ENCODE assay signal across 7 cellular contexts in genomic region chr17:7260601-7261376, GRCh38. TPM values are rescaled to one million over a fixed set of nuclear protein-coding genes. Genes with fewer than 3 reads are reported as not detected.
DNase-seq lines count a peak whose midpoint lies in the region; ATAC-seq, FAIRE-seq and TF ChIP-seq lines count a peak whose summit lies in the region.

No MANE protein-coding gene starts in this region.

- H3K4me2 ChIP-seq in mesendoderm (ENCODE audit: low read length): peak overlapping the region; percentile 33

- H3K23ac ChIP-seq in mesendoderm (ENCODE audit: low read length): peak overlapping the region; percentile 68

- H2AK5ac ChIP-seq in mesendoderm (ENCODE audit: low read length): no peak overlapping the region

- peaks cover 34% of the 10 kb centered on the region for H3K27me3 ChIP-seq in NT2/D1 (ENCODE audit: insufficient read depth, insufficient read length)
- peaks cover 0 to 12% of the 10 kb centered on the region in 2 donors for H3K27me3 ChIP-seq in duodenal mucosa (ENCODE audit: control insufficient read depth in 1 of 2, insufficient read depth in 2 of 2, low read length in 2 of 2)
- H3K27me3 ChIP-seq in mesendoderm (ENCODE audit: insufficient read depth, low read length, poor library complexity): no peaks in the 10 kb centered on the region
- H3K27me3 ChIP-seq in upper lobe of right lung: peaks cover 4% of the 10 kb centered on the region

- H2BK120ac ChIP-seq in mesendoderm (ENCODE audit: low read depth, low read length): no peak overlapping the region

- H3K9ac ChIP-seq in NT2/D1 (ENCODE audit: insufficient read length, low read depth): peak overlapping the region; percentile 81
- H3K9ac ChIP-seq in duodenal mucosa (ENCODE audit: low read depth in 1 of 2, low read length in 2 of 2): peak overlapping the region; percentile 94 to 98
- H3K9ac ChIP-seq in mesendoderm (ENCODE audit: low read length): peak overlapping the region; percentile 96

- no peak overlapping the region for H2BK5ac ChIP-seq in mesendoderm (ENCODE audit: low read length)

- H3K36me3 ChIP-seq in NT2/D1 (ENCODE audit: insufficient read depth, insufficient read length, low read length): peaks cover 40% of the 10 kb centered on the region
- peaks cover 10 to 38% of the 10 kb centered on the region in 2 donors for H3K36me3 ChIP-seq in duodenal mucosa (ENCODE audit: control insufficient read depth in 1 of 2, insufficient read depth in 2 of 2, low read length in 2 of 2)
- peaks cover 2% of the 10 kb centered on the region for H3K36me3 ChIP-seq in mesendoderm (ENCODE audit: control insufficient read depth, insufficient read depth, low read length)
- peaks cover 31% of the 10 kb centered on the region for H3K36me3 ChIP-seq in upper lobe of right lung

- H3K4me3 ChIP-seq in NT2/D1 (ENCODE audit: insufficient read length, low read depth) (peak overlapping the region; percentile 59), duodenal mucosa (ENCODE audit: low read depth in 1 of 2, low read length in 2 of 2) (peak overlapping the region; percentile 92 to 94), mesendoderm (ENCODE audit: low read length) (peak overlapping the region; percentile 39), upper lobe of right lung (peak overlapping the region; percentile 68)

- no peak overlapping the region for H4K8ac ChIP-seq in mesendoderm (ENCODE audit: low read depth, low read length)

- H3K4me1 ChIP-seq in NT2/D1 (ENCODE audit: insufficient read depth, insufficient read length) (peaks cover 2% of the 10 kb centered on the region), duodenal mucosa (ENCODE audit: control insufficient read depth in 1 of 2, insufficient read depth in 2 of 2, low read length in 2 of 2) (peaks cover 12 to 36% of the 10 kb centered on the region in 2 donors), mesendoderm (ENCODE audit: control insufficient read depth, low read depth, low read length) (peaks cover 5% of the 10 kb centered on the region), upper lobe of right lung (peaks cover 25% of the 10 kb centered on the region)

- no peak for TF ChIP-seq POLR2A in GM12891 (IDR thresholded peaks at IDR 0.05; ENCODE audit: low read depth, low read length)

- peak overlapping the region; percentile 87 for H3K4ac ChIP-seq in mesendoderm (ENCODE audit: low read depth, low read length)

- no peak overlapping the region for H4K5ac ChIP-seq in mesendoderm (ENCODE audit: low read length)

- H3K79me2 ChIP-seq in mesendoderm (ENCODE audit: control insufficient read depth, insufficient read depth, low read length): peaks cover 25% of the 10 kb centered on the region

- DNase-seq in GM12891 (ENCODE audit: insufficient read length, low spot score): peak; percentile 79
- DNase-seq in NT2/D1 (ENCODE audit: low read depth, low spot score): no peak
- DNase-seq in mesendoderm: peak; percentile 80
- DNase-seq in upper lobe of right lung: peak; percentile 93
- DNase-seq in GDM1 (lab: John Stamatoyannopoulos, UW): no peak

- no CpG with 5 or more reads among the region's 53 CpGs for WGBS in mesendoderm (ENCODE audit: extremely low coverage, insufficient coverage, low lambda C conversion rate)

- H3K9me3 ChIP-seq in NT2/D1 (ENCODE audit: insufficient read depth, low read length) (no peaks in the 10 kb centered on the region), duodenal mucosa (ENCODE audit: control insufficient read depth in 1 of 2, low read length in 2 of 2) (no peaks in the 10 kb centered on the region), upper lobe of right lung (no peaks in the 10 kb centered on the region)

- peak; percentile 76 for FAIRE-seq in GM12891 (lab: Jason Lieb, UNC)

- H2BK15ac ChIP-seq in mesendoderm (replicated peaks; ENCODE audit: low read depth): no peak overlapping the region

- H3K18ac ChIP-seq in mesendoderm (ENCODE audit: low read length): peak overlapping the region; percentile 54

- peak; percentile 74 for ATAC-seq in upper lobe of right lung
- ATAC-seq in HG02759 (IDR thresholded peaks at IDR 0.05; ENCODE audit: unreplicated experiment): no peak

- intact Hi-C loops in upper lobe of right lung (cut with DNase I): no loop called here

- no peak for TF ChIP-seq CTCF in upper lobe of right lung (IDR thresholded peaks at IDR 0.05)

- peaks cover 9% of the 10 kb centered on the region for H3K79me1 ChIP-seq in mesendoderm (ENCODE audit: low read length)

- H3K27ac ChIP-seq in duodenal mucosa (ENCODE audit: low read depth, low read length): peak overlapping the region; percentile 97
- H3K27ac ChIP-seq in mesendoderm (ENCODE audit: low read depth, low read length): no peak overlapping the region
- H3K27ac ChIP-seq in upper lobe of right lung: peak overlapping the region; percentile 91

- H3K56ac ChIP-seq in mesendoderm (ENCODE audit: low read length): peak overlapping the region; percentile 99

TF ChIP-seq in GM12891, 5 proteins besides CTCF, POLR2A, EP300 and RAD21:
- TF ChIP-seq POU2F2 (IDR thresholded peaks at IDR 0.05; ENCODE audit: low read depth, low read length) (0 out of 2 replicates have a peak, but pooled peaks have one; percentile 1), SPI1 (IDR thresholded peaks at IDR 0.05; ENCODE audit: low read depth, low read length) (no peak)

RNA-seq across cellular contexts. Expression of gene CLDN7, which starts 1.5 kb away (rescaled TPM):
- polyA plus RNA-seq in GM12891 (2012; ENCODE audit: low read depth, missing spikeins): 0.40 TPM
- polyA plus RNA-seq in mesendoderm (2013, experiment 1 of 2): 99.5 TPM
- polyA plus RNA-seq in mesendoderm (2013, experiment 2 of 2): 96.9 TPM
- 117 TPM for total RNA-seq in upper lobe of right lung

RNA-seq across cellular contexts. Expression of gene ELP5, which starts 8.8 kb away (rescaled TPM):
- 57.9 TPM for polyA plus RNA-seq in GM12891 (2012; ENCODE audit: low read depth, missing spikeins)
- 64.0 TPM for polyA plus RNA-seq in mesendoderm (2013, experiment 1 of 2)
- polyA plus RNA-seq in mesendoderm (2013, experiment 2 of 2): 62.8 TPM
- 35.0 TPM for total RNA-seq in upper lobe of right lung

RNA-seq across cellular contexts. Expression of gene CTDNEP1, which starts 9.3 kb away (rescaled TPM):
- 94.2 TPM for polyA plus RNA-seq in GM12891 (2012; ENCODE audit: low read depth, missing spikeins)
- 93.7 TPM for polyA plus RNA-seq in mesendoderm (2013, experiment 1 of 2)
- polyA plus RNA-seq in mesendoderm (2013, experiment 2 of 2): 91.5 TPM
- total RNA-seq in upper lobe of right lung: 141 TPM

RNA-seq across cellular contexts. Expression of gene GABARAP, which starts 18.5 kb away (rescaled TPM):
- polyA plus RNA-seq in GM12891 (2012; ENCODE audit: low read depth, missing spikeins): 366 TPM
- polyA plus RNA-seq in mesendoderm (2013, experiment 1 of 2): 386 TPM
- 384 TPM for polyA plus RNA-seq in mesendoderm (2013, experiment 2 of 2)
- total RNA-seq in upper lobe of right lung: 547 TPM

RNA-seq across cellular contexts. Expression of gene SLC2A4, which starts 20.7 kb away (rescaled TPM):
- not detected for polyA plus RNA-seq in GM12891 (2012; ENCODE audit: low read depth, missing spikeins)
- 1.0 TPM for polyA plus RNA-seq in mesendoderm (2013, experiment 1 of 2)
- 1.0 TPM for polyA plus RNA-seq in mesendoderm (2013, experiment 2 of 2)
- total RNA-seq in upper lobe of right lung: 1.6 TPM

Comparison
In these comparisons a context has a peak if more than half of its experiments do, and no peak if none do; other contexts are left out.
1. DNase-seq: peak in GM12891 (single experiment), mesendoderm (single experiment) and upper lobe of right lung (single experiment); none in NT2/D1 (single experiment) and GDM1 (single experiment).
2. H3K4me3 ChIP-seq: peak in every context shown above with its lines; median percentile 93 in duodenal mucosa; 68 in upper lobe of right lung; 59 in NT2/D1; 39 in mesendoderm.
3. Peak in every context shown above with its lines, with median percentiles within 50 percentile points of each other: H3K9ac ChIP-seq.